Comparison of ENCODE assay signal across 8 cellular contexts in the genomic region with DNA sequence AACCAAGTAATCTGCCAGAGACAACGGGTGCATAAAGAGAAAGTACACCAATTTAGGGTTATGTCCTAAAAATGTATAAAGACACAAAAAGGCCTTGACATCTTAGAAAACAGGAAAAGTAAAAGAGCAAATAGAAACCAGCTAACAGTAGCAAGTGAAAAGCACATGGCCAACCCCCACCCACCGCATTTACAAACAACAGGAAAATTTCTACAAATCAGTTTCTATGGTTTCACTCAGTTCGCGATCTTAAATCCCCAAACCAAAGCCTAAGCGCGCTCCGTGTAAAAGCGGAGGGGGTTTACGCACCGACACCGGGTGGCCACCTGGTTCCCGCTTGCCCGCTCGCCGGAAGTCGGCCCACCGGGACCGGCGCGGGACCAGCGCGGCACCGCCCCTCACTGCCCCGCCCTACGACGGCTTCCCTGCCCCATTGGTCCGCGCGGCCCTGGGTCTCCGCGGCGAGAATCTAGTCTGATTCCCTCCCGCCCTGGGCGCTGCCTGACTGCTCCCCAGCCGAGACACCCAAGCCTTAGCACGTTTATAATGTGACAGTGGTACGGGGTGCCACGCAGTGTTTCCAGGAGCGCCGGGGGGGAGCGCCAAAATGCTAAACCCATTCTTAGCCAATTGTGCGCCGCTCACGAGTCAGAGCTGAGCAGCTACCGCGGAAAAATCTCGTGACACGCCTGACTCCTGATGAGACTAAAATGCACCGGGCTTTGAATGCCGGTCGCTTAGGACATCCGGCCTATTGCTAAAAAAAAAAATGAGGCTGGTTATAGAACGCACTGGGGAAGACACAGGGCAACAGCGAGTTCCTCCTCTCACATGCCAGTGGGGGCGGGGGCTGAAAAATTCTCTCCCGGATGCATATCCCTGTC. TPM values are rescaled to one million over a fixed set of nuclear protein-coding genes. Genes with fewer than 3 reads are reported as not detected.
DNase-seq lines count a peak whose midpoint lies in the region; ATAC-seq and TF ChIP-seq lines count a peak whose summit lies in the region.

TSS of gene GART (minus strand) at position 362 of the 884 bp plus-strand sequence. CDS start 2,802 bp downstream, outside the sequence.

- H3K27me3 ChIP-seq in adipocyte (replicated peaks; ENCODE audit: control insufficient read depth, insufficient read depth, low read length) (no peaks in the 10 kb centered on the region), heart left ventricle (no peaks in the 10 kb centered on the region), upper lobe of right lung (no peaks in the 10 kb centered on the region)

- ATAC-seq in HG02623 (IDR thresholded peaks at IDR 0.05; ENCODE audit: unreplicated experiment) (peak; percentile 36), heart left ventricle (peak; percentile 81 to 88 (median 86)), upper lobe of right lung (peak; percentile 87)

- H3K36me3 Mint-ChIP-seq in progenitor cell of endocrine pancreas (ENCODE audit: insufficient read depth), result peaks cover 14% of the 10 kb centered on the region

- H3K4me1 ChIP-seq in adipocyte (ENCODE audit: control insufficient read depth, insufficient read depth, low read length), result peaks cover 26% of the 10 kb centered on the region
- H3K4me1 ChIP-seq in heart left ventricle, result peaks cover 3 to 45% (median 33%) of the 10 kb centered on the region in 12 donors
- H3K4me1 ChIP-seq in upper lobe of right lung, result peaks cover 33% of the 10 kb centered on the region

- H3K4me3 Mint-ChIP-seq in progenitor cell of endocrine pancreas (ENCODE audit: low read depth), result peak within 1 kb of the TSS; percentile 92

- H3K9me3 ChIP-seq in adipocyte (ENCODE audit: control insufficient read depth, low read length) (no peaks in the 10 kb centered on the region), heart left ventricle (no peaks in the 10 kb centered on the region), upper lobe of right lung (no peaks in the 10 kb centered on the region)

- H3K4me1 Mint-ChIP-seq in progenitor cell of endocrine pancreas (ENCODE audit: low read depth), result peaks cover 29% of the 10 kb centered on the region

- WGBS in heart left ventricle, 4 donors, result 0 to 1% (median 0%) methylated on average over 48 to 56 of the region's 56 CpGs

- peak within 1 kb of the TSS; percentile 98 for H3K9ac ChIP-seq in adipocyte (ENCODE audit: low read length)

- intact Hi-C loops in heart left ventricle (cut with DNase I) (loop anchor here in 6 of 10 donors (2.0 to 10.0 kb wide), 7 partner anchors 45 to 65 kb away; partner anchors contain the start of genes DONSON (in 4 of the 6), TMEM50B (in 2 of the 6) and DNAJC28 (in 1 of the 6)), upper lobe of right lung (cut with DNase I) (no loop called here)

- TF ChIP-seq CTCF in GM12865 (IDR thresholded peaks at IDR 0.05; ENCODE audit: insufficient read depth, low read depth, low read length, missing control alignments), result no peak
- TF ChIP-seq CTCF in heart left ventricle (IDR thresholded peaks at IDR 0.05), result no peak
- TF ChIP-seq CTCF in progenitor cell of endocrine pancreas (IDR thresholded peaks at IDR 0.05; ENCODE audit: unreplicated experiment), result no peak
- no peak for TF ChIP-seq CTCF in upper lobe of right lung (IDR thresholded peaks at IDR 0.05)

- H3K9me3 Mint-ChIP-seq in progenitor cell of endocrine pancreas (ENCODE audit: low read depth), result no peaks in the 10 kb centered on the region

- DNase-seq in GM12865 (ENCODE audit: low read depth) (peak; percentile 92), NCI-H1092 treated with DMSO at 0.1 percent for 48 hours (lab: John Stamatoyannopoulos, UW) (peak; percentile 82), T follicular helper cell (ENCODE audit: low read depth) (peak; percentile 73), adipocyte (ENCODE audit: low read depth) (peak; percentile 94), heart left ventricle (peak; percentile 86 to 91 (median 88)), progenitor cell of endocrine pancreas (ENCODE audit: low spot score, unreplicated experiment) (peak; percentile 69), upper lobe of right lung (peak; percentile 94)

- H3K27ac ChIP-seq in heart left ventricle, result peak within 1 kb of the TSS; percentile 98 to 100 (median 99)
- peak within 1 kb of the TSS; percentile 100 for H3K27ac ChIP-seq in upper lobe of right lung

- no peaks in the 10 kb centered on the region for H3K27me3 Mint-ChIP-seq in progenitor cell of endocrine pancreas

- H3K4me3 ChIP-seq in GM12865 (ENCODE audit: low read depth, low read length) (peak within 1 kb of the TSS; percentile 86), adipocyte (ENCODE audit: low read length) (peak within 1 kb of the TSS; percentile 96), heart left ventricle (peak within 1 kb of the TSS; percentile 73 to 94 (median 81)), upper lobe of right lung (peak within 1 kb of the TSS; percentile 87)

- H3K27ac Mint-ChIP-seq in progenitor cell of endocrine pancreas, result peak within 1 kb of the TSS; percentile 100

- H3K36me3 ChIP-seq in adipocyte (ENCODE audit: control insufficient read depth, insufficient read depth, low read length, severe bottlenecking), result peaks cover 26% of the 10 kb centered on the region
- peaks cover 0 to 33% (median 30%) of the 10 kb centered on the region in 9 donors for H3K36me3 ChIP-seq in heart left ventricle
- H3K36me3 ChIP-seq in upper lobe of right lung, result peaks cover 29% of the 10 kb centered on the region

- TF ChIP-seq POLR2A in heart left ventricle (IDR thresholded peaks at IDR 0.05), result peak in 1 of 2 donors; percentile 60

RNA-seq across cellular contexts. Expression of gene GART, which starts in this region (rescaled TPM):
- 10 to 100 TPM; 35.7 to 53.1 (median 40.7) TPM for total RNA-seq in heart left ventricle
- 10 to 100 TPM in 1 of 2 donors, 1 to 10 TPM in 1; 9.0 to 48.6 TPM for polyA plus RNA-seq in heart left ventricle
- 100 and 105 TPM in 2 replicates for total RNA-seq in progenitor cell of endocrine pancreas
- total RNA-seq in upper lobe of right lung, result 55.8 TPM

Comparison
In these comparisons a context has a peak if more than half of its experiments do, and no peak if none do; other contexts are left out.
1. Peak in every context shown above with its lines: DNase-seq, ATAC-seq, H3K4me3 ChIP-seq and H3K27ac ChIP-seq.
2. ATAC-seq: peak in every context shown above with its lines; median percentile 87 in upper lobe of right lung; 86 in heart left ventricle; 36 in HG02623.